ENCODE assay signal across 1 cellular context in genomic region chr12:13100882-13101769, GRCh38.
TF ChIP-seq lines count a peak whose summit lies in the region.

No MANE protein-coding gene starts in this region.

TF ChIP-seq in A549, 52 proteins besides CTCF, POLR2A, EP300 and RAD21 (continued from another document):
- TF ChIP-seq, protein P1, sequence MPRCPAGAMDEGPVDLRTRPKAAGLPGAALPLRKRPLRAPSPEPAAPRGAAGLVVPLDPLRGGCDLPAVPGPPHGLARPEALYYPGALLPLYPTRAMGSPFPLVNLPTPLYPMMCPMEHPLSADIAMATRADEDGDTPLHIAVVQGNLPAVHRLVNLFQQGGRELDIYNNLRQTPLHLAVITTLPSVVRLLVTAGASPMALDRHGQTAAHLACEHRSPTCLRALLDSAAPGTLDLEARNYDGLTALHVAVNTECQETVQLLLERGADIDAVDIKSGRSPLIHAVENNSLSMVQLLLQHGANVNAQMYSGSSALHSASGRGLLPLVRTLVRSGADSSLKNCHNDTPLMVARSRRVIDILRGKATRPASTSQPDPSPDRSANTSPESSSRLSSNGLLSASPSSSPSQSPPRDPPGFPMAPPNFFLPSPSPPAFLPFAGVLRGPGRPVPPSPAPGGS (IDR thresholded peaks at IDR 0.05), result no peak
- TF ChIP-seq TP53 (CRISPR knock-in tag; IDR thresholded peaks at IDR 0.05) (no peak; the same call in none of the 2 replicates), FOSL2 (IDR thresholded peaks at IDR 0.05) (peak; percentile 54; the same call in 1 of the 2 replicates), FOSL2 (CRISPR knock-in tag; IDR thresholded peaks at IDR 0.05) (peak; percentile 83), CHD2 (IDR thresholded peaks at IDR 0.05; ENCODE audit: low read length, partially characterized antibody) (no peak), KDM5A (IDR thresholded peaks at IDR 0.05) (no peak), ZFP36 (IDR thresholded peaks at IDR 0.05; ENCODE audit: borderline replicate concordance, partially characterized antibody) (no peak), HDAC2 (IDR thresholded peaks at IDR 0.05) (no peak), NFE2L2 (conservative IDR thresholded peaks at IDR 0.05; ENCODE audit: low read length) (no peak), ZSCAN20 (CRISPR knock-in tag; IDR thresholded peaks at IDR 0.05) (no peak), CBX2 (IDR thresholded peaks at IDR 0.05; ENCODE audit: borderline replicate concordance, low read depth) (no peak), JUNB (IDR thresholded peaks at IDR 0.05) (peak; percentile 53; the same call in 1 of the 2 replicates), HMGXB4 (CRISPR knock-in tag; IDR thresholded peaks at IDR 0.05; ENCODE audit: borderline replicate concordance) (0 out of 2 replicates have a peak, but pooled peaks have one; percentile 16), FOSB (CRISPR knock-in tag; IDR thresholded peaks at IDR 0.05) (peak; percentile 77), FOXS1 (CRISPR knock-in tag; IDR thresholded peaks at IDR 0.05) (no peak), PBX3 (IDR thresholded peaks at IDR 0.05) (no peak), HOXA7 (CRISPR knock-in tag; IDR thresholded peaks at IDR 0.05) (peak; percentile 88; the same call in 1 of the 2 replicates), BHLHE40 (IDR thresholded peaks at IDR 0.05; ENCODE audit: low read depth, low read length) (peak; percentile 87), RCOR1 (IDR thresholded peaks at IDR 0.05; ENCODE audit: low read depth, low read length) (no peak), ZNF302 (CRISPR knock-in tag; IDR thresholded peaks at IDR 0.05) (no peak), CBX8 (IDR thresholded peaks at IDR 0.05) (no peak), TFCP2L1 (CRISPR knock-in tag; IDR thresholded peaks at IDR 0.05) (no peak), SMC3 (IDR thresholded peaks at IDR 0.05) (peak; percentile 27; the same call in 2 of the 3 replicates), NPAS2 (CRISPR knock-in tag; IDR thresholded peaks at IDR 0.05; ENCODE audit: borderline replicate concordance) (no peak), GATA3 (IDR thresholded peaks at IDR 0.05; ENCODE audit: borderline replicate concordance) (no peak)
- TF ChIP-seq, protein P2, sequence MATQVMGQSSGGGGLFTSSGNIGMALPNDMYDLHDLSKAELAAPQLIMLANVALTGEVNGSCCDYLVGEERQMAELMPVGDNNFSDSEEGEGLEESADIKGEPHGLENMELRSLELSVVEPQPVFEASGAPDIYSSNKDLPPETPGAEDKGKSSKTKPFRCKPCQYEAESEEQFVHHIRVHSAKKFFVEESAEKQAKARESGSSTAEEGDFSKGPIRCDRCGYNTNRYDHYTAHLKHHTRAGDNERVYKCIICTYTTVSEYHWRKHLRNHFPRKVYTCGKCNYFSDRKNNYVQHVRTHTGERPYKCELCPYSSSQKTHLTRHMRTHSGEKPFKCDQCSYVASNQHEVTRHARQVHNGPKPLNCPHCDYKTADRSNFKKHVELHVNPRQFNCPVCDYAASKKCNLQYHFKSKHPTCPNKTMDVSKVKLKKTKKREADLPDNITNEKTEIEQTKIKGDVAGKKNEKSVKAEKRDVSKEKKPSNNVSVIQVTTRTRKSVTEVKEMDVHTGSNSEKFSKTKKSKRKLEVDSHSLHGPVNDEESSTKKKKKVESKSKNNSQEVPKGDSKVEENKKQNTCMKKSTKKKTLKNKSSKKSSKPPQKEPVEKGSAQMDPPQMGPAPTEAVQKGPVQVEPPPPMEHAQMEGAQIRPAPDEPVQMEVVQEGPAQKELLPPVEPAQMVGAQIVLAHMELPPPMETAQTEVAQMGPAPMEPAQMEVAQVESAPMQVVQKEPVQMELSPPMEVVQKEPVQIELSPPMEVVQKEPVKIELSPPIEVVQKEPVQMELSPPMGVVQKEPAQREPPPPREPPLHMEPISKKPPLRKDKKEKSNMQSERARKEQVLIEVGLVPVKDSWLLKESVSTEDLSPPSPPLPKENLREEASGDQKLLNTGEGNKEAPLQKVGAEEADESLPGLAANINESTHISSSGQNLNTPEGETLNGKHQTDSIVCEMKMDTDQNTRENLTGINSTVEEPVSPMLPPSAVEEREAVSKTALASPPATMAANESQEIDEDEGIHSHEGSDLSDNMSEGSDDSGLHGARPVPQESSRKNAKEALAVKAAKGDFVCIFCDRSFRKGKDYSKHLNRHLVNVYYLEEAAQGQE (IDR thresholded peaks at IDR 0.05), result no peak
